Comparison of ENCODE assay signal across 25 cellular contexts in the genomic region with DNA sequence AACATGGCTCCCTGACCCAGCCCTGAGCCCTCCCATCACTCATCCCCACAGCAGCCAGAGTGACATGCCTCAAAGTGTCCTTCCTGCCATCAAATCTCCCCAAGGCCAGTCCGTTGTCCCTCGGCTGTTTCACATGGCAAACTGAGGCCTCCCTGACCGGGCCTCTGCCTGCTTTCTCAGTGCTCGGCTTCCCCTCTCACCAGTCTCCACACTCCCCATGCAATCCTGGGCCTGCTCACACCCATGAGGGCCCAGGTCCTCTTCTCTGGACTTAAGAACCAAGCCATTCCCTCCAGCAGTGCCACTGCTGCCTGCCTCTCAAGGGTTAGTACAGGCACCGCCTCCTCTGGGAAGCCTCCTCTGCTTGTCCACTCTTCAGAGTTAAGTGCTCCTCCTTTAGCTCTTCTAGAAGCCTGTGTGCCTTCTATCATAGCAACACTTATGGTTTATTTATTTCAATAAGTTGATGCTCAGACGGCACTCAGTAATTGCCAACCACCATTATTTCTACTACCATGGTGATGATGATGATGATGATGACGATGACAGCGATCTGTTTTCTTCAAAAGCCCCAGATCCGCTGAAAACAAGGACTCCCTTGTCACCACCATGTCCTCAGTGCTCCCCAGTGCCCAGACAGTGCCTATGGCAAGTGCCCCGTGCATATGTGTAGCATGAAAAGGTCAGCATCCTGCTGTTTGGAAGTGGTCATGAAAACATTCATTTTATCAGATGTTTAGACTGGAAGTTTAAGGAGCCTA.
"Had no signal": no experiment of that assay in that cellular context is flagged by ENCODE, and none has a peak within 500 bp of the region (broad histone marks: within the 10 kb centered on the region; RNA-seq: fewer than 3 reads in every experiment).

No MANE protein-coding gene starts in this region.

- ATAC-seq: effector memory CD8-positive, alpha-beta T cell; left colon; natural killer cell; right cardiac atrium had no signal

- H3K79me2 ChIP-seq: parathyroid adenoma had no signal

- H2AFZ ChIP-seq: parathyroid adenoma had no signal

- H3K27ac ChIP-seq: brain microvascular endothelial cell, parathyroid adenoma, spleen, suprapubic skin, tibial artery, VCaP had no signal

- H3K9me3 Mint-ChIP-seq: activated naive CD4-positive, alpha-beta T cell treated with anti-CD3 and anti-CD28 coated beads for 36 hours; activated T-helper 1 cell treated with anti-CD3 and anti-CD28 coated beads, Interleukin-12 subunit alpha, Interleukin-12 subunit beta, Interleukin-2, Interleukin-4 antibody, amounts not matched to agents 30 ng/mL and 10 ng/mL and 1 ng/mL, durations not matched to agents 14 hours and 24 hours and 36 hours; natural killer cell had no signal

- H3K36me3 ChIP-seq: brain microvascular endothelial cell, spleen, suprapubic skin, tibial artery had no signal

- H3K9me3 ChIP-seq: suprapubic skin, tibial artery had no signal

- H3K9ac ChIP-seq: parathyroid adenoma had no signal

- H3K36me3 Mint-ChIP-seq: activated CD4-positive, alpha-beta memory T cell treated with anti-CD3 and anti-CD28 coated beads for 36 hours; natural killer cell had no signal

- H3K4me3 Mint-ChIP-seq: activated CD4-positive, alpha-beta memory T cell treated with anti-CD3 and anti-CD28 coated beads for 36 hours; activated naive CD4-positive, alpha-beta T cell treated with anti-CD3 and anti-CD28 coated beads for 36 hours; activated T-helper 1 cell treated with anti-CD3 and anti-CD28 coated beads, Interleukin-12 subunit alpha, Interleukin-12 subunit beta, Interleukin-2, Interleukin-4 antibody, amounts not matched to agents 30 ng/mL and 10 ng/mL and 1 ng/mL, durations not matched to agents 14 hours and 24 hours and 36 hours; effector memory CD8-positive, alpha-beta T cell; natural killer cell had no signal

- DNase-seq: activated CD4-positive, alpha-beta memory T cell treated with anti-CD3 and anti-CD28 coated beads for 36 hours; activated CD4-positive, alpha-beta T cell treated with anti-CD3 and anti-CD28 coated beads for 48 hours; activated CD8-positive, alpha-beta memory T cell treated with anti-CD3 and anti-CD28 coated beads, Interleukin-2, amount 50 U/mL, for 4 hours; activated effector memory CD4-positive, alpha-beta T cell treated with anti-CD3 and anti-CD28 coated beads, Interleukin-2, amount 50 U/mL, for 16 hours; activated naive CD4-positive, alpha-beta T cell treated with anti-CD3 and anti-CD28 coated beads for 36 hours; activated T-cell treated with anti-CD3 and anti-CD28 coated beads, Interleukin-2, amount 50 U/mL, for 1 hour; amniotic stem cell; brain microvascular endothelial cell; cortex of kidney; effector memory CD8-positive, alpha-beta T cell; erythroblast; head of caudate nucleus; hippocampal formation; kidney; left colon; natural killer cell; right cardiac atrium; spleen; stimulated activated naive CD4-positive, alpha-beta T cell; T-helper 9 cell; tibial artery had no signal

- H3K4me3 ChIP-seq: spleen, suprapubic skin, tibial artery had no signal

- H3K4me1 ChIP-seq: spleen, suprapubic skin, tibial artery had no signal

- H3K27me3 ChIP-seq: brain microvascular endothelial cell, spleen, suprapubic skin, tibial artery had no signal

- H3K27ac Mint-ChIP-seq: activated CD4-positive, alpha-beta memory T cell treated with anti-CD3 and anti-CD28 coated beads for 36 hours; activated naive CD4-positive, alpha-beta T cell treated with anti-CD3 and anti-CD28 coated beads for 36 hours; activated T-helper 1 cell treated with anti-CD3 and anti-CD28 coated beads, Interleukin-12 subunit alpha, Interleukin-12 subunit beta, Interleukin-2, Interleukin-4 antibody, amounts not matched to agents 30 ng/mL and 10 ng/mL and 1 ng/mL, durations not matched to agents 14 hours and 24 hours and 36 hours; effector memory CD8-positive, alpha-beta T cell; natural killer cell had no signal
